23 cellular contexts compared by ENCODE assay signal in the genomic region with DNA sequence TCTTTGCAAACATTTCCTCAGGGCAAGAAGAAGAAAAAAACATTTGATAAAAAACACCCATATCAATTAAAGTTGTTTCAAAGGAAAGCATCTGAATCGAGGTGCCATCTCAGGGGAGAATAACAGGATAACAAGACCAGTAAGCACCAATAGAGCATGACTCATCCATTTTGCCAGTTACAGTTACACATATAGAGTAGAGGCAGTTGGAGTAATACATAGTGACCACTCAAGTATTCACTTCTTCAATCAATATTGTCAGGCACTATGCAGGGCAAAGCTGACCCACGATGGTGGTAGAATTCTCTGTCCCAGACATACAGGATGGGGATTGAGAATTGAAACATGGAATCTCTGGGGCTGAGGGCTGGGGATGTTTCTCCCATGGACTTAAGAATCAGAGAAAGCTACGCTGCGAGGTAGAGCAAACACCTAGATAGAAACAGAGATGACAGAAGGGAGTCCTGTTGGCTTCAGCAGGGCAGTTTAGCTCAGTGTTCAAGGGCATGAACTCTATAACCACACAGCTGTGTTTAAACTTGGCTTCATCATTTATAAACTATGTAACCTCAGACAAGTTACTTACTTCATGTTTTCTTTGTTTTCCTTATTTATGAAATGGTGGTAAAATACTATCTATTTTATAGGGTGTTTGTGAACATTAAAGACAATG.
DNase-seq lines count a peak whose midpoint lies in the region; ATAC-seq, FAIRE-seq and TF ChIP-seq lines count a peak whose summit lies in the region.
"Had no signal": no experiment of that assay in that cellular context is flagged by ENCODE, and none has a peak within 500 bp of the region (broad histone marks: within the 10 kb centered on the region; RNA-seq: fewer than 3 reads in every experiment).

No MANE protein-coding gene starts in this region.

- H3K4me1 ChIP-seq in adipocyte (ENCODE audit: control insufficient read depth, insufficient read depth, low read length), result no peaks in the 10 kb centered on the region
- H3K4me1 ChIP-seq in trophoblast cell (ENCODE audit: control insufficient read depth in 1 of 2, insufficient read depth in 2 of 2, low read length in 2 of 2), result no peaks in the 10 kb centered on the region
- H3K4me1 ChIP-seq: gastrocnemius medialis, left ventricle myocardium inferior, suprapubic skin had no signal

- no CpG with 5 or more reads among the region's 4 CpGs for WGBS in trophoblast cell (ENCODE audit: extremely low coverage, insufficient coverage, insufficient read length)

- no peak for FAIRE-seq in GM12891 (lab: Jason Lieb, UNC)
- FAIRE-seq: small intestine had no signal

- no peak for TF ChIP-seq CTCF in fibroblast of pulmonary artery (IDR thresholded peaks at IDR 0.05; ENCODE audit: low read length, missing control alignments)

- no peak overlapping the region for H4K8ac ChIP-seq in trophoblast cell (ENCODE audit: low read depth, low read length)

- no peak overlapping the region for H3K27ac ChIP-seq in trophoblast cell (ENCODE audit: low read depth, low read length)
- H3K27ac ChIP-seq: gastrocnemius medialis, HL-60, KMS-11, left ventricle myocardium inferior, RWPE1, suprapubic skin, VCaP had no signal

- H3K18ac ChIP-seq in trophoblast cell (ENCODE audit: low read length), result no peak overlapping the region

- H3K14ac ChIP-seq in trophoblast cell (ENCODE audit: low read length), result no peak overlapping the region

- H3K4ac ChIP-seq in trophoblast cell (ENCODE audit: low read depth, low read length), result no peak overlapping the region

- no peak overlapping the region for H2BK5ac ChIP-seq in trophoblast cell (ENCODE audit: low read depth, low read length, poor library complexity)

- no peak overlapping the region for H3K4me2 ChIP-seq in trophoblast cell (ENCODE audit: low read length)
- H3K4me2 ChIP-seq: KMS-11 had no signal

- no peaks in the 10 kb centered on the region for H3K79me2 ChIP-seq in trophoblast cell (ENCODE audit: control insufficient read depth, insufficient read depth, low read length, poor library complexity)

- H3K9ac ChIP-seq in adipocyte (ENCODE audit: low read length) (no peak overlapping the region), trophoblast cell (ENCODE audit: low read length) (no peak overlapping the region)
- H3K9ac ChIP-seq: KMS-11 had no signal

- H3K36me3 ChIP-seq in adipocyte (ENCODE audit: control insufficient read depth, insufficient read depth, low read length, severe bottlenecking) (no peaks in the 10 kb centered on the region), trophoblast cell (ENCODE audit: control insufficient read depth in 1 of 2, insufficient read depth in 2 of 2, low read length in 2 of 2) (no peaks in the 10 kb centered on the region)
- H3K36me3 ChIP-seq: gastrocnemius medialis, left ventricle myocardium inferior, suprapubic skin had no signal

- H2BK120ac ChIP-seq in trophoblast cell (ENCODE audit: insufficient read depth, low read length, poor library complexity), result no peak overlapping the region

- DNase-seq in AG08395 (ENCODE audit: low spot score) (peak; percentile 19), HS-27A (ENCODE audit: low read depth) (peak; percentile 15), adipocyte (ENCODE audit: low read depth) (peak; percentile 31), fibroblast of pulmonary artery (ENCODE audit: low read depth) (peak; percentile 8), trophoblast cell (no peak), NCI-H1436 (lab: John Stamatoyannopoulos, UW) (no peak), GM12891 (ENCODE audit: insufficient read length, low spot score) (no peak)
- DNase-seq: activated CD4-positive, alpha-beta memory T cell treated with anti-CD3 and anti-CD28 coated beads, Interleukin-2, amount 10 ng/mL, durations not matched to agents 7 days and 5 days; activated naive CD8-positive, alpha-beta T cell treated with anti-CD3 and anti-CD28 coated beads for 36 hours; activated T-cell treated with anti-CD3 and anti-CD28 coated beads, Interleukin-2, amount 50 U/mL, for 72 hours; gastrocnemius medialis; left ventricle myocardium inferior; NCI-H1105 treated with DMSO at 0.1 percent for 48 hours; NCI-H774; small intestine; stimulated activated CD4-positive, alpha-beta T cell treated with anti-CD3 and anti-CD28 coated beads, Interleukin-4, amount 100 ng/mL, for 24 hours; T-cell had no signal

- no peaks in the 10 kb centered on the region for H3K79me1 ChIP-seq in trophoblast cell (ENCODE audit: low read length)

- H4K12ac ChIP-seq in trophoblast cell (ENCODE audit: low read depth, low read length), result no peak overlapping the region

- H2AFZ ChIP-seq in trophoblast cell (ENCODE audit: insufficient read depth, low read length, poor library complexity), result no peak overlapping the region

- TF ChIP-seq POLR2A in GM12891 (IDR thresholded peaks at IDR 0.05; ENCODE audit: low read depth, low read length), result no peak

- peaks cover 2% of the 10 kb centered on the region for H3K9me3 ChIP-seq in adipocyte (ENCODE audit: control insufficient read depth, low read length)
- H3K9me3 ChIP-seq in trophoblast cell (ENCODE audit: insufficient read depth, low read depth, low read length), result no peaks in the 10 kb centered on the region
- H3K9me3 ChIP-seq: gastrocnemius medialis had no signal

- no peak overlapping the region for H2BK12ac ChIP-seq in trophoblast cell (ENCODE audit: low read length)

- H4K91ac ChIP-seq in trophoblast cell (ENCODE audit: low read depth, low read length), result no peak overlapping the region

- H3K23ac ChIP-seq in trophoblast cell (ENCODE audit: low read length), result no peak overlapping the region

- H3K27me3 ChIP-seq in adipocyte (replicated peaks; ENCODE audit: control insufficient read depth, insufficient read depth, low read length) (no peaks in the 10 kb centered on the region), trophoblast cell (ENCODE audit: insufficient read depth, low read length) (no peaks in the 10 kb centered on the region)
- H3K27me3 ChIP-seq: gastrocnemius medialis, suprapubic skin had no signal

- H3K4me3 ChIP-seq in adipocyte (ENCODE audit: low read length) (no peak overlapping the region), fibroblast of pulmonary artery (replicated peaks; ENCODE audit: low read depth, low read length) (no peak overlapping the region), trophoblast cell (ENCODE audit: low read depth, low read length) (no peak overlapping the region)
- H3K4me3 ChIP-seq: gastrocnemius medialis, left ventricle myocardium inferior, suprapubic skin had no signal

- ATAC-seq in GM21825 (IDR thresholded peaks at IDR 0.05; ENCODE audit: unreplicated experiment), result no peak
- ATAC-seq: activated T-cell treated with anti-CD3 and anti-CD28 coated beads, Interleukin-2, amount 50 U/mL, for 72 hours; gastrocnemius medialis; T-cell had no signal

- no peak overlapping the region for H2AK5ac ChIP-seq in trophoblast cell (ENCODE audit: low read length)

TF ChIP-seq in GM12891, 5 proteins besides CTCF, POLR2A, EP300 and RAD21:
- TF ChIP-seq POU2F2 (IDR thresholded peaks at IDR 0.05; ENCODE audit: low read depth, low read length) (no peak), SPI1 (IDR thresholded peaks at IDR 0.05; ENCODE audit: low read depth, low read length) (no peak), TAF1 (IDR thresholded peaks at IDR 0.05; ENCODE audit: low read depth, low read length) (no peak), PAX5 (IDR thresholded peaks at IDR 0.05; ENCODE audit: insufficient read depth, low read length, severe bottlenecking) (no peak), POLR2AphosphoS5 (IDR thresholded peaks at IDR 0.05; ENCODE audit: low read depth, low read length) (no peak)
TF ChIP-seq in GM12891: peak in this region for 0.

Comparison
In these comparisons a context has a peak if more than half of its experiments do, and no peak if none do; other contexts are left out.
1. DNase-seq: peak in AG08395 (single experiment), HS-27A (single experiment), adipocyte (single experiment) and fibroblast of pulmonary artery (single experiment); none in trophoblast cell (0 of 2), NCI-H1436 (single experiment) and GM12891 (single experiment).